Comparison of ENCODE assay signal across 9 cellular contexts in the genomic region with DNA sequence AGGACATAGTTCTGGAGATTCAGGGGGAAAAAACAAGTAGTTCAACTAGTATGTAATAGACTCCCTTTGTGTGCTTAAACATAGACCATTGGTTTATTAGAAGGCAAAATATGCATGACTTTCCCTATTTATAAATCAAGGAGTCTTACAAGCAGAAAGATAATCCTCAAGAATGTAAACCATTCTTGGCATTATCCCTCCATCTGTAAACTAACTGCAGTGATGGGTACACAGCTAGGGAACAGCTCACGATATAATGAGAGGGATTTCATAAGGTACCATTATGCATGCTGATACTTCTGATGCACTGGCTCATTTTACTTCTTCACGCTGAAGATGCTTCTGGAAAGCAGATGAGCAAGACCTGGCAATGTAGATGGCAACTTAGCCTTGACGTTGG. TPM values are rescaled to one million over a fixed set of nuclear protein-coding genes. Genes with fewer than 3 reads are reported as not detected.
DNase-seq lines count a peak whose midpoint lies in the region; TF ChIP-seq lines count a peak whose summit lies in the region.
"Had no signal": no experiment of that assay in that cellular context is flagged by ENCODE, and none has a peak within 500 bp of the region (broad histone marks: within the 10 kb centered on the region; RNA-seq: fewer than 3 reads in every experiment).

No MANE protein-coding gene starts in this region.

- peaks cover 2% of the 10 kb centered on the region for H3K79me1 ChIP-seq in neuronal stem cell (ENCODE audit: low read depth, low read length)

- WGBS in neuronal stem cell (ENCODE audit: extremely low coverage in 2 of 2, insufficient read length in 2 of 2, insufficient replicate concordance in 1 of 2), 2 donors, result no CpG with 5 or more reads among the region's 3 CpGs

- peaks cover 26% of the 10 kb centered on the region for H3K4me1 ChIP-seq in CD8-positive, alpha-beta memory T cell (ENCODE audit: insufficient read depth, low read length)
- H3K4me1 ChIP-seq in Loucy (ENCODE audit: insufficient read depth, low read length, poor library complexity, severe bottlenecking) (peaks cover 35% of the 10 kb centered on the region), neuronal stem cell (ENCODE audit: control insufficient read depth in 2 of 2, insufficient read depth in 1 of 2, low read depth in 1 of 2, low read length in 2 of 2) (peaks cover 8 to 17% of the 10 kb centered on the region in 2 donors)

- peaks cover 3% of the 10 kb centered on the region for H4K20me1 ChIP-seq in Loucy (ENCODE audit: insufficient read depth, low read length, poor library complexity, severe bottlenecking)

- DNase-seq in CD8-positive, alpha-beta memory T cell, result no peak
- DNase-seq in neuronal stem cell (ENCODE audit: low spot score) (no peak), NCI-H2107 treated with DMSO at 0.1 percent for 48 hours (lab: John Stamatoyannopoulos, UW; ENCODE audit: unreplicated experiment) (no peak), NCI-H2171 treated with DMSO at 0.1 percent for 48 hours (lab: John Stamatoyannopoulos, UW) (no peak), GM20000 (ENCODE audit: low spot score) (no peak), NCI-H345 treated with DMSO at 0.1 percent for 48 hours (lab: John Stamatoyannopoulos, UW; ENCODE audit: unreplicated experiment) (no peak)

- CTCF ChIA-PET in CD8-positive, alpha-beta memory T cell (lab: Charles Lee), result no interaction called here

- no peak overlapping the region for H4K8ac ChIP-seq in neuronal stem cell (ENCODE audit: low read depth, low read length)

- peak overlapping the region; percentile 99 for H3K27ac ChIP-seq in CD8-positive, alpha-beta memory T cell (ENCODE audit: low read depth, low read length)
- H3K27ac ChIP-seq in cingulate gyrus (ENCODE audit: low read depth, low read length) (peak overlapping the region; percentile 100), neuronal stem cell (replicated peaks; ENCODE audit: low read length) (no peak overlapping the region)

- H2BK120ac ChIP-seq in neuronal stem cell (ENCODE audit: low read depth, low read length), result no peak overlapping the region

- peaks cover 4% of the 10 kb centered on the region for H3K36me3 ChIP-seq in CD8-positive, alpha-beta memory T cell (ENCODE audit: insufficient read depth, low read length)
- H3K36me3 ChIP-seq in Loucy (ENCODE audit: insufficient read depth, low read length), result no peaks in the 10 kb centered on the region
- peaks cover 2 to 20% of the 10 kb centered on the region in 2 donors for H3K36me3 ChIP-seq in neuronal stem cell (replicated peaks in 1 of 2; ENCODE audit: control insufficient read depth in 2 of 2, insufficient read depth in 2 of 2, low read length in 2 of 2)

- peak overlapping the region; percentile 35 for H2BK12ac ChIP-seq in neuronal stem cell (ENCODE audit: low read length)

- no peak overlapping the region for H4K91ac ChIP-seq in neuronal stem cell (ENCODE audit: low read depth, low read length, poor library complexity)

- H3K18ac ChIP-seq in neuronal stem cell (ENCODE audit: low read length), result no peak overlapping the region

- peak overlapping the region; percentile 93 to 100 (median 94) for H3K4me3 Mint-ChIP-seq in CD8-positive, alpha-beta memory T cell

- peaks cover 0 to 1% (median 0%) of the 10 kb centered on the region in 5 donors for H3K9me3 Mint-ChIP-seq in CD8-positive, alpha-beta memory T cell

- H3K9me3 ChIP-seq in CD8-positive, alpha-beta memory T cell (ENCODE audit: low read length), result no peaks in the 10 kb centered on the region
- H3K9me3 ChIP-seq in Loucy (ENCODE audit: insufficient read depth, low read depth, low read length), result no peaks in the 10 kb centered on the region
- no peaks in the 10 kb centered on the region for H3K9me3 ChIP-seq in neuronal stem cell (replicated peaks in 1 of 2; ENCODE audit: control insufficient read depth in 2 of 2, insufficient read depth in 1 of 2, low read depth in 1 of 2, low read length in 2 of 2)
- H3K9me3 ChIP-seq: tibial nerve had no signal

- H3K23ac ChIP-seq in neuronal stem cell (ENCODE audit: low read depth, low read length, poor library complexity), result no peak overlapping the region

- peaks cover 35 to 52% (median 47%) of the 10 kb centered on the region in 3 donors for H3K4me1 Mint-ChIP-seq in CD8-positive, alpha-beta memory T cell

- H3K79me2 ChIP-seq in Loucy (ENCODE audit: insufficient read depth, low read length), result peaks cover 34% of the 10 kb centered on the region

- peaks cover 0 to 29% (median 0%) of the 10 kb centered on the region in 3 donors for H3K36me3 Mint-ChIP-seq in CD8-positive, alpha-beta memory T cell

- no peaks in the 10 kb centered on the region for H3K9me2 ChIP-seq in Loucy (replicated peaks; ENCODE audit: low read depth, low read length)

- peak overlapping the region; percentile 99 for H3K9ac ChIP-seq in Loucy (ENCODE audit: low read depth, low read length, poor library complexity, severe bottlenecking)
- H3K9ac ChIP-seq in neuronal stem cell (ENCODE audit: low read depth, low read length, poor library complexity), result no peak overlapping the region

- H3K4ac ChIP-seq in neuronal stem cell (ENCODE audit: low read length), result no peak overlapping the region

- H2BK5ac ChIP-seq in neuronal stem cell (ENCODE audit: low read length), result no peak overlapping the region

- TF ChIP-seq CTCF in Loucy (conservative IDR thresholded peaks at IDR 0.05; ENCODE audit: low read length) (no peak), GM20000 (IDR thresholded peaks at IDR 0.05; ENCODE audit: extremely low read depth, missing control alignments) (no peak)

- H3K27me3 Mint-ChIP-seq in CD8-positive, alpha-beta memory T cell, result peaks cover 0 to 3% of the 10 kb centered on the region in 2 donors

- H3K27ac Mint-ChIP-seq in CD8-positive, alpha-beta memory T cell, result peak overlapping the region; percentile 90 to 100 (median 99)

- H3K27me3 ChIP-seq in CD8-positive, alpha-beta memory T cell (ENCODE audit: insufficient read depth, low read length, poor library complexity, severe bottlenecking), result no peaks in the 10 kb centered on the region
- no peaks in the 10 kb centered on the region for H3K27me3 ChIP-seq in Loucy (ENCODE audit: insufficient read depth, low read length, poor library complexity, severe bottlenecking)
- H3K27me3 ChIP-seq in neuronal stem cell (ENCODE audit: control insufficient read depth in 3 of 3, insufficient read depth in 3 of 3, low read depth in 1 of 3, low read length in 3 of 3), result no peaks in the 10 kb centered on the region
- H3K27me3 ChIP-seq: tibial nerve had no signal

- H2BK15ac ChIP-seq in neuronal stem cell (ENCODE audit: low read length), result no peak overlapping the region

- peak overlapping the region; percentile 75; the same call in 1 of the 2 replicates for H2AFZ ChIP-seq in Loucy (ENCODE audit: low read length)
- peak overlapping the region; percentile 91 for H2AFZ ChIP-seq in neuronal stem cell (ENCODE audit: low read length)

- peak overlapping the region; percentile 98 for H3K4me3 ChIP-seq in CD8-positive, alpha-beta memory T cell (ENCODE audit: low read length)
- peak overlapping the region; percentile 97 for H3K4me3 ChIP-seq in Loucy (ENCODE audit: low read length, poor library complexity, severe bottlenecking)
- H3K4me3 ChIP-seq in neuronal stem cell (ENCODE audit: low read length in 2 of 2), result peak overlapping the region in 1 of 2 donors; percentile 97

- peak overlapping the region; percentile 97 for H3K4me2 ChIP-seq in Loucy (ENCODE audit: low read depth, low read length, poor library complexity, severe bottlenecking)
- H3K4me2 ChIP-seq in neuronal stem cell (ENCODE audit: insufficient read depth, low read length, poor library complexity, severe bottlenecking), result peak overlapping the region; percentile 88

- peak overlapping the region; percentile 14 for H2AK5ac ChIP-seq in neuronal stem cell (ENCODE audit: low read depth, low read length)

- peaks cover 3% of the 10 kb centered on the region; the same call in 1 of the 2 replicates for H3F3A ChIP-seq in Loucy (ENCODE audit: low read depth)

- no peak overlapping the region for H3K14ac ChIP-seq in neuronal stem cell (ENCODE audit: low read length)

- POLR2A ChIA-PET in CD8-positive, alpha-beta memory T cell (lab: Charles Lee), result no interaction called here

RNA-seq across cellular contexts. Expression of a gene that starts 0.9 kb away (rescaled TPM):
- under 1 TPM; 0.55 to 0.77 TPM for total RNA-seq in CD8-positive, alpha-beta memory T cell
- 1.3 TPM for polyA plus RNA-seq in CD8-positive, alpha-beta memory T cell
- 2.6 TPM for polyA plus RNA-seq in neuronal stem cell (2013, experiment 1 of 2)
- polyA plus RNA-seq in neuronal stem cell (2013, experiment 2 of 2), result 2.5 TPM

RNA-seq across cellular contexts. Expression of a gene that starts 1.6 kb away (rescaled TPM):
- total RNA-seq in CD8-positive, alpha-beta memory T cell, result 10 to 100 TPM; 59.4 to 59.8 TPM
- polyA plus RNA-seq in CD8-positive, alpha-beta memory T cell, result 21.9 TPM
- 17.2 TPM for polyA plus RNA-seq in neuronal stem cell (2013, experiment 1 of 2)
- polyA plus RNA-seq in neuronal stem cell (2013, experiment 2 of 2), result 18.9 TPM
